In genomic region chr11:110759972-110760381, GRCh38 we compare ENCODE assay signal across 11 cellular contexts. TPM values are rescaled to one million over a fixed set of nuclear protein-coding genes. Genes with fewer than 3 reads are reported as not detected.
A peak's percentile ranks its signal among the peaks of the same experiment; 100 is the strongest.
DNase-seq lines count a peak whose midpoint lies in the region; ATAC-seq and TF ChIP-seq lines count a peak whose summit lies in the region.
"Had no signal": no experiment of that assay in that cellular context is flagged by ENCODE, and none has a peak within 500 bp of the region (broad histone marks: within the 10 kb centered on the region; RNA-seq: fewer than 3 reads in every experiment).

No MANE protein-coding gene starts in this region.

- no peaks in the 10 kb centered on the region for H3K9me3 ChIP-seq in left lung

- peaks cover 65% of the 10 kb centered on the region for H3K4me1 ChIP-seq in ACC112 (ENCODE audit: control insufficient read depth, insufficient read depth, low read length, unreplicated experiment)
- peaks cover 3 to 6% of the 10 kb centered on the region in 2 donors for H3K4me1 ChIP-seq in left lung

- H3K27me3 ChIP-seq in ACC112 (ENCODE audit: insufficient read depth, low read length) = no peaks in the 10 kb centered on the region
- no peaks in the 10 kb centered on the region for H3K27me3 ChIP-seq in left lung

- H2AFZ ChIP-seq in ACC112 (ENCODE audit: low read length, unreplicated experiment) = peak overlapping the region; percentile 29

- H3K36me3 ChIP-seq in ACC112 (ENCODE audit: insufficient read depth, low read length) (no peaks in the 10 kb centered on the region), left lung (no peaks in the 10 kb centered on the region)

- intact Hi-C loops in left lung (cut with DNase I) = no loop called here

- no peak for TF ChIP-seq CTCF in left lung (IDR thresholded peaks at IDR 0.05)

- H3K27ac ChIP-seq in ACC112 (ENCODE audit: low read depth, low read length) = peak overlapping the region; percentile 24
- no peak overlapping the region for H3K27ac ChIP-seq in left lung

- ATAC-seq in left lung (peak; percentile 75), HG02852 (IDR thresholded peaks at IDR 0.05; ENCODE audit: unreplicated experiment) (no peak)
- ATAC-seq: T-cell had no signal

- DNase-seq in LHCN-M2 (ENCODE audit: low read depth) = peak; percentile 84
- peak; percentile 72 for DNase-seq in astrocyte of the hippocampus (ENCODE audit: low read depth, low spot score)
- DNase-seq in left lung = no peak
- no peak for DNase-seq in activated T-cell treated with anti-CD3 and anti-CD28 coated beads, Interleukin-2, amount 50 U/mL, for 1 hour
- DNase-seq in RKO (ENCODE audit: low spot score) = no peak
- DNase-seq in NCI-H146 treated with DMSO at 0.1 percent for 48 hours (lab: John Stamatoyannopoulos, UW; ENCODE audit: unreplicated experiment) = no peak
- DNase-seq: activated CD4-positive, alpha-beta T cell treated with anti-CD3 and anti-CD28 coated beads, Interleukin-2, amount 50 U/mL, for 48 hours; activated naive CD4-positive, alpha-beta T cell treated with Interleukin-2 at 50 U/mL for 16 hours; T-cell had no signal

- H3K4me3 ChIP-seq in ACC112 (ENCODE audit: low read depth, low read length) (no peak overlapping the region), left lung (no peak overlapping the region)

- no peaks in the 10 kb centered on the region for H3K79me2 ChIP-seq in ACC112 (ENCODE audit: control insufficient read depth, insufficient read depth, low read length, unreplicated experiment)

RNA-seq across cellular contexts. Expression of gene ARHGAP20, which starts 47.7 kb away (rescaled TPM):
- total RNA-seq in LHCN-M2 (2014; rRNA removed) = 0.58 and 0.75 TPM in 2 replicates
- 0.49 TPM for polyA plus RNA-seq in LHCN-M2 (2012)
- 1 to 10 TPM; 4.4 to 6.4 TPM for total RNA-seq in left lung

Comparison
In these comparisons a context has a peak if more than half of its experiments do, and no peak if none do; other contexts are left out.
1. DNase-seq: peak in LHCN-M2 (single experiment) and astrocyte of the hippocampus (single experiment); none in left lung (0 of 2), activated T-cell treated with anti-CD3 and anti-CD28 coated beads, Interleukin-2, amount 50 U/mL, for 1 hour (single experiment), RKO (single experiment) and NCI-H146 treated with DMSO at 0.1 percent for 48 hours (single experiment).